In the genomic region with DNA sequence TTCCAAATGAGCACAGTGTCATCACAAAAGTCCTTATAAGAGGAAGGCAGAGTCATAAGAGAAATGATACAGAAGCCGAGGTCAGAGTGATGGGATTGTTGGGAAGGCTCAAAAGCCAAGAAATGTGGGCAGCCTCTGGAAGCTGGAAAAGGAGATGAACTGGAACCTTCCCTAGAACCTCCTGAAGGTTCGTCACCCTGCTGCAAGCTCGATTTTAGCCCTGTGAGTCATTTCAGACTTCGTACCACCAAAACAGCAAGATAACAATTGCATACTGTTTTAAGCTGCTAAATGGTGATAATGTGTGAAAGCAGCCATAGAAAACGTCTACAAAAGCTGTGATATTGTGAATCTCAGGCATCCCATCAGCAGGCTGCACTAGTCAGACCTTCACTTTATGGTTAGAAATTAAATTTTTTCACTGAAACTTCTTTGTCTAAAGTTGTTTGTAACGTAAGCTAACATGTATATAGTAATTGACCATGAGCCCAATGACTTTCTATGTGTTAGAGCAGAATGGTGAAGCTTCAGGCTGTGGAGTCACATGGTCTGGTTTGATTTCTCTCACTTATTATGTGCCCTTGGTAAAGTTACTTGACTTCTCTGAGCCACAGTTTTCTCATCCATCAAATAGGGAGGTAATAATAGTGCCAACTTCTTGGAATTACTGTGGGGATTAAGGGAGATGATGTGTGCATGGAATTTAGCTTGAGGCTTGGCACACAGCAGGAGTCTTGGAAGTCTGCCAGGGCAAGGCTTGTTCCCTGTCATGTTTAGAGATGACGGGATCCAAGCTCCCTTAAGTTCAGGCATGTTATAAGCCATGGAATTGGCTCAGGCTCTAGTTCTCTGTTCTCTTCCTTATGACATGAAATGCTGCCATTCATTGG, we compare ENCODE assay signal across 10 cellular contexts.
DNase-seq lines count a peak whose midpoint lies in the region; ATAC-seq and TF ChIP-seq lines count a peak whose summit lies in the region.
"Had no signal": no experiment of that assay in that cellular context is flagged by ENCODE, and none has a peak within 500 bp of the region (broad histone marks: within the 10 kb centered on the region; RNA-seq: fewer than 3 reads in every experiment).

No MANE protein-coding gene starts in this region.

- no peak overlapping the region for H3K4me3 ChIP-seq in astrocyte of the cerebellum (ENCODE audit: low read depth, low read length)
- H3K4me3 ChIP-seq in smooth muscle cell: no peak overlapping the region
- H3K4me3 ChIP-seq: GM12878, skin epidermis had no signal

- H2AFZ ChIP-seq in smooth muscle cell (ENCODE audit: low read depth): no peak overlapping the region

- no peaks in the 10 kb centered on the region for H3K9me3 ChIP-seq in smooth muscle cell (replicated peaks; ENCODE audit: low read depth)

- H3F3A ChIP-seq in smooth muscle cell (ENCODE audit: low read depth): no peaks in the 10 kb centered on the region

- no peak overlapping the region for H3K9ac ChIP-seq in smooth muscle cell (ENCODE audit: low read depth)

- H3K27me3 ChIP-seq in smooth muscle cell (ENCODE audit: low read depth): no peaks in the 10 kb centered on the region

- DNase-seq in D341Med (ENCODE audit: low spot score) (peak; percentile 66), NCI-H1417 treated with DMSO at 0.1 percent for 48 hours (lab: John Stamatoyannopoulos, UW) (peak; percentile 19), astrocyte of the cerebellum (ENCODE audit: low read depth) (peak; percentile 66), medulla oblongata (ENCODE audit: extremely low spot score) (peak; percentile 22), NCI-H2107 treated with DMSO at 0.1 percent for 48 hours (lab: John Stamatoyannopoulos, UW; ENCODE audit: unreplicated experiment) (no peak), smooth muscle cell (lab: John Stamatoyannopoulos, UW; ENCODE audit: unreplicated experiment) (no peak)

- in situ Hi-C loops in astrocyte of the cerebellum (cut with HindIII; ENCODE audit: low sequenced_read_pairs): no loop called here

- no peaks in the 10 kb centered on the region for H4K20me1 ChIP-seq in smooth muscle cell (ENCODE audit: low read depth)

- H3K36me3 ChIP-seq in smooth muscle cell (ENCODE audit: low read depth): no peaks in the 10 kb centered on the region

- no peaks in the 10 kb centered on the region for H3K79me2 ChIP-seq in smooth muscle cell (ENCODE audit: low read depth)

- 44% methylated on average over 7 of the region's 7 CpGs for WGBS in smooth muscle cell (ENCODE audit: low lambda C conversion rate)

- no peak overlapping the region for H3K4me2 ChIP-seq in smooth muscle cell

- no peak for TF ChIP-seq CTCF in astrocyte of the cerebellum (IDR thresholded peaks at IDR 0.05; ENCODE audit: low read depth, low read length, missing control alignments)
- no peak for TF ChIP-seq CTCF in smooth muscle cell (IDR thresholded peaks at IDR 0.05; ENCODE audit: borderline replicate concordance, insufficient read depth, poor library complexity, severe bottlenecking)

- H3K27ac ChIP-seq in smooth muscle cell (ENCODE audit: low read depth): no peak overlapping the region
- H3K27ac ChIP-seq: skin epidermis had no signal

- no peak for ATAC-seq in GM19351 (IDR thresholded peaks at IDR 0.05; ENCODE audit: unreplicated experiment)
- ATAC-seq in GM18909 (IDR thresholded peaks at IDR 0.05; ENCODE audit: poor library complexity, unreplicated experiment): no peak
- ATAC-seq: GM12878 had no signal

- no peaks in the 10 kb centered on the region for H3K4me1 ChIP-seq in smooth muscle cell (ENCODE audit: low read depth)

Comparison
In these comparisons a context has a peak if more than half of its experiments do, and no peak if none do; other contexts are left out.
1. DNase-seq: peak in D341Med (single experiment), NCI-H1417 treated with DMSO at 0.1 percent for 48 hours (single experiment), astrocyte of the cerebellum (single experiment) and medulla oblongata (single experiment); none in NCI-H2107 treated with DMSO at 0.1 percent for 48 hours (single experiment) and smooth muscle cell (single experiment).